In genomic region chr11:72446929-72447753, GRCh38 we compare ENCODE assay signal across 8 cellular contexts. TPM values are rescaled to one million over a fixed set of nuclear protein-coding genes. Genes with fewer than 3 reads are reported as not detected.
DNase-seq lines count a peak whose midpoint lies in the region; ATAC-seq and TF ChIP-seq lines count a peak whose summit lies in the region.

No MANE protein-coding gene starts in this region.

- H3K79me1 ChIP-seq in mesenchymal stem cell (replicated peaks; ENCODE audit: low read length, poor library complexity, severe bottlenecking), result no peaks in the 10 kb centered on the region

- no peaks in the 10 kb centered on the region for H3K4me1 ChIP-seq in KMS-11 (ENCODE audit: low read depth, poor library complexity, severe bottlenecking)
- no peaks in the 10 kb centered on the region for H3K4me1 ChIP-seq in mesenchymal stem cell (ENCODE audit: control insufficient read depth, insufficient read depth, low read depth, low read length)

- peaks cover 6% of the 10 kb centered on the region for H3K27me3 Mint-ChIP-seq in dendritic cell treated with granulocyte-macrophage colony-stimulating factor and Interleukin-4, amounts not matched to agents 40 ng/mL and 50 ng/mL, for 4 days

- peaks cover 51% of the 10 kb centered on the region for H3K4me1 Mint-ChIP-seq in dendritic cell treated with granulocyte-macrophage colony-stimulating factor and Interleukin-4, amounts not matched to agents 40 ng/mL and 50 ng/mL, for 4 days (ENCODE audit: low read depth)

- no peaks in the 10 kb centered on the region for H3K9me3 ChIP-seq in mesenchymal stem cell (ENCODE audit: control insufficient read depth, low read length)

- peaks cover 10% of the 10 kb centered on the region for H3K9me3 Mint-ChIP-seq in dendritic cell treated with granulocyte-macrophage colony-stimulating factor and Interleukin-4, amounts not matched to agents 40 ng/mL and 50 ng/mL, for 4 days

- H2BK120ac ChIP-seq in mesenchymal stem cell (ENCODE audit: low read depth, low read length), result no peak overlapping the region

- intact Hi-C loops in dendritic cell treated with granulocyte-macrophage colony-stimulating factor and Interleukin-4, amounts not matched to agents 40 ng/mL and 50 ng/mL, for 4 days (cut with micrococcal nuclease), result no loop called here

- no peak overlapping the region for H2BK12ac ChIP-seq in mesenchymal stem cell (ENCODE audit: low read length in 2 of 2)

- no peaks in the 10 kb centered on the region for H3K36me3 Mint-ChIP-seq in dendritic cell treated with granulocyte-macrophage colony-stimulating factor and Interleukin-4, amounts not matched to agents 40 ng/mL and 50 ng/mL, for 4 days (ENCODE audit: low read depth)

- ATAC-seq in GM19467 (IDR thresholded peaks at IDR 0.05; ENCODE audit: unreplicated experiment) (no peak), GM21529 (IDR thresholded peaks at IDR 0.05; ENCODE audit: unreplicated experiment) (no peak)

- peak overlapping the region; percentile 53 for H3K4me3 Mint-ChIP-seq in dendritic cell treated with granulocyte-macrophage colony-stimulating factor and Interleukin-4, amounts not matched to agents 40 ng/mL and 50 ng/mL, for 4 days

- H2BK15ac ChIP-seq in mesenchymal stem cell (ENCODE audit: low read depth, poor library complexity, severe bottlenecking), result no peak overlapping the region

- WGBS in mesenchymal stem cell, result 58% methylated on average over 4 of the region's 4 CpGs

- H4K8ac ChIP-seq in mesenchymal stem cell (ENCODE audit: low read length), result no peak overlapping the region

- H3K4ac ChIP-seq in mesenchymal stem cell (ENCODE audit: low read depth in 1 of 2, low read length in 2 of 2), result no peak overlapping the region

- H2AFZ ChIP-seq in KMS-11 (ENCODE audit: low read depth) (no peak overlapping the region), mesenchymal stem cell (ENCODE audit: low read depth, low read length) (no peak overlapping the region)

- TF ChIP-seq CTCF in KMS-11 (conservative IDR thresholded peaks at IDR 0.05; ENCODE audit: low read depth, low read length), result peak; percentile 60

- H3K27ac ChIP-seq in KMS-11, result no peak overlapping the region
- no peak overlapping the region for H3K27ac ChIP-seq in mesenchymal stem cell (ENCODE audit: low read length, poor library complexity, severe bottlenecking)

- no peak overlapping the region for H4K91ac ChIP-seq in mesenchymal stem cell (ENCODE audit: low read length)

- H2AK5ac ChIP-seq in mesenchymal stem cell (ENCODE audit: low read length, severe bottlenecking), result no peak overlapping the region

- no peak overlapping the region for H3K18ac ChIP-seq in mesenchymal stem cell (ENCODE audit: low read depth in 1 of 2, low read length in 2 of 2)

- no peak overlapping the region for H3K14ac ChIP-seq in mesenchymal stem cell (ENCODE audit: low read length in 2 of 2)

- H3K4me3 ChIP-seq in KMS-11 (IDR thresholded peaks at IDR 0.05; ENCODE audit: insufficient read depth, low read depth, low read length) (no peak overlapping the region), mesenchymal stem cell (ENCODE audit: insufficient read depth in 1 of 2, low read depth in 1 of 2, low read length in 2 of 2) (no peak overlapping the region)

- H4K20me1 ChIP-seq in KMS-11 (ENCODE audit: insufficient read depth), result no peaks in the 10 kb centered on the region

- DNase-seq in Daoy (ENCODE audit: low read depth) (peak; percentile 32), OCI-M1 (lab: John Stamatoyannopoulos, UW) (peak; percentile 95), mesenchymal stem cell (peak; percentile 75)
- no peak for DNase-seq in stimulated activated CD4-positive, alpha-beta T cell treated with anti-CD3 and anti-CD28 coated beads, Interleukin-4, amount 100 ng/mL, for 1 hour

- no peaks in the 10 kb centered on the region for H3K36me3 ChIP-seq in KMS-11 (ENCODE audit: insufficient read depth)
- H3K36me3 ChIP-seq in mesenchymal stem cell (ENCODE audit: control insufficient read depth in 1 of 2, insufficient read depth in 2 of 2, low read depth in 1 of 2, low read length in 2 of 2), result no peaks in the 10 kb centered on the region

- H3K79me2 ChIP-seq in KMS-11 (ENCODE audit: insufficient read depth, low read depth), result no peaks in the 10 kb centered on the region

- no peak overlapping the region for H3K23ac ChIP-seq in mesenchymal stem cell (ENCODE audit: low read length in 2 of 2)

- no peak overlapping the region for H3K4me2 ChIP-seq in KMS-11
- no peak overlapping the region for H3K4me2 ChIP-seq in mesenchymal stem cell (ENCODE audit: low read length, poor library complexity, severe bottlenecking)

- no peak overlapping the region for H2BK5ac ChIP-seq in mesenchymal stem cell (ENCODE audit: low read depth, low read length, poor library complexity, severe bottlenecking)

- H3K27me3 ChIP-seq in KMS-11 (ENCODE audit: insufficient read depth, low read depth), result no peaks in the 10 kb centered on the region
- peaks cover 20 to 27% of the 10 kb centered on the region in 2 experiments for H3K27me3 ChIP-seq in mesenchymal stem cell (ENCODE audit: control insufficient read depth in 1 of 2, insufficient read depth in 1 of 2, low read length in 2 of 2)

- H3K9ac ChIP-seq in KMS-11 (no peak overlapping the region), mesenchymal stem cell (ENCODE audit: low read length) (no peak overlapping the region)

- H3K27ac Mint-ChIP-seq in dendritic cell treated with granulocyte-macrophage colony-stimulating factor and Interleukin-4, amounts not matched to agents 40 ng/mL and 50 ng/mL, for 4 days, result peak overlapping the region; percentile 24

RNA-seq across cellular contexts. Expression of gene CLPB, which starts 12.8 kb away (rescaled TPM):
- 29.5 and 39.7 TPM in 2 replicates for total RNA-seq in Daoy (2014; rRNA removed; shearing (Covaris generic))
- 8.7 TPM for polyA plus RNA-seq in mesenchymal stem cell (2013, experiment 1 of 2)
- polyA plus RNA-seq in mesenchymal stem cell (2013, experiment 2 of 2), result 8.5 TPM
